ENCODE assay signal across 25 cellular contexts in genomic region chr7:57328963-57329362, GRCh38.
"Had no signal": no experiment of that assay in that cellular context is flagged by ENCODE, and none has a peak within 500 bp of the region (broad histone marks: within the 10 kb centered on the region; RNA-seq: fewer than 3 reads in every experiment).

No MANE protein-coding gene starts in this region.

- H3K27ac ChIP-seq: lower lobe of right lung, neural progenitor cell, neutrophil, parathyroid adenoma, psoas muscle, skin epidermis, suprapubic skin, thoracic aorta, tibial artery, uterus had no signal

- H3K9me3 ChIP-seq: uterus had no signal

- H3K4me3 ChIP-seq: lower lobe of right lung, neural progenitor cell, psoas muscle, skin epidermis, suprapubic skin, thoracic aorta, tibial artery, uterus had no signal

- ATAC-seq: natural killer cell; sciatic nerve; stimulated activated naive B cell treated with anti-CD40 and anti-IgM and Interleukin-4, amounts not matched to agents 10 μg/mL and 1 μg/mL and 100 μg/mL, for 72 hours had no signal

- H3K27me3 ChIP-seq: neural progenitor cell, neutrophil, suprapubic skin, tibial artery, uterus had no signal

- H3K4me1 ChIP-seq: lower lobe of right lung, neural progenitor cell, parathyroid adenoma, psoas muscle, suprapubic skin, tibial artery, uterus had no signal

- H3K36me3 ChIP-seq: lower lobe of right lung, neural progenitor cell, neutrophil, suprapubic skin, thoracic aorta, tibial artery, uterus had no signal

- DNase-seq: hypothalamus; immature natural killer cell; lower lobe of right lung; mammary epithelial cell; mesenchymal stem cell; naive B cell; natural killer cell; nephron progenitor cell; occipital lobe; stimulated activated CD4-positive, alpha-beta T cell treated with anti-CD3 and anti-CD28 coated beads, Interleukin-12 subunit alpha, Interleukin-12 subunit beta, amount 100 ng/mL, for 4 hours; stimulated activated CD4-positive, alpha-beta T cell treated with anti-CD3 and anti-CD28 coated beads, Interleukin-15, amount 100 ng/mL, for 24 hours; stimulated activated CD4-positive, alpha-beta T cell treated with anti-CD3 and anti-CD28 coated beads, Interleukin-2, amount 100 ng/mL, for 24 hours; stimulated activated CD4-positive, alpha-beta T cell treated with anti-CD3 and anti-CD28 coated beads, Interleukin-4, amount 100 ng/mL, for 1 hour; stimulated activated naive B cell treated with anti-CD40 and anti-IgM and Interleukin-4, amounts not matched to agents 10 μg/mL and 1 μg/mL and 100 μg/mL, for 72 hours; tibial artery; trophoblast cell; uterus had no signal
